In genomic region chr7:39360766-39361165, GRCh38 we compare ENCODE assay signal across 17 cellular contexts.
A peak's percentile ranks its signal among the peaks of the same experiment; 100 is the strongest.
DNase-seq lines count a peak whose midpoint lies in the region; ATAC-seq, FAIRE-seq and TF ChIP-seq lines count a peak whose summit lies in the region.
"Had no signal": no experiment of that assay in that cellular context is flagged by ENCODE, and none has a peak within 500 bp of the region (broad histone marks: within the 10 kb centered on the region; RNA-seq: fewer than 3 reads in every experiment).

No MANE protein-coding gene starts in this region.

- H3K9ac ChIP-seq in GM12878 (ENCODE audit: control insufficient read depth, insufficient read depth, low read length) = no peak overlapping the region
- no peak overlapping the region for H3K9ac ChIP-seq in mesendoderm (ENCODE audit: low read length)

- no peak overlapping the region for H3K27ac Mint-ChIP-seq in Calu3 (ENCODE audit: unreplicated experiment)
- H3K27ac Mint-ChIP-seq: B cell; CD4-positive, alpha-beta T cell had no signal

- H3K27ac ChIP-seq in GM12878 (ENCODE audit: control insufficient read depth, insufficient read depth) (no peak overlapping the region), mesendoderm (ENCODE audit: low read depth, low read length) (no peak overlapping the region)

- H2AFZ ChIP-seq in GM12878 (ENCODE audit: control insufficient read depth, low read depth, low read length) = no peak overlapping the region

- DNase-seq in Calu3 (peak; percentile 27), NCI-H226 (peak; percentile 94), GM12878 (ENCODE audit: low read depth, low spot score) (no peak), mesendoderm (peak; percentile 37), iPS-NIHi7 (ENCODE audit: extremely low spot score) (no peak)
- DNase-seq: C1 segment of cervical spinal cord; CD4-positive, alpha-beta T cell; DMS79; EL; GDM1; IMR-90 had no signal

- no peak for TF ChIP-seq EP300 in GM12878 (IDR thresholded peaks at IDR 0.05; ENCODE audit: borderline replicate concordance in 1 of 2, control insufficient read depth in 1 of 2, low read depth in 2 of 2, low read length in 2 of 2)

- RAD21 ChIA-PET in GM12878 (lab: Charles Lee; ENCODE audit: unreplicated experiment) = interaction anchor here (1.0 to 1.6 kb wide), 3 partner anchors 11 to 73 kb away, joined by 3 to 4 read pairs (median 3); no protein-coding TSS in a partner anchor

- H4K5ac ChIP-seq in mesendoderm (ENCODE audit: low read length) = no peak overlapping the region

- no peak overlapping the region for H2AK5ac ChIP-seq in mesendoderm (ENCODE audit: low read length)

- no peaks in the 10 kb centered on the region for H3K9me3 Mint-ChIP-seq in Calu3 (ENCODE audit: low read depth, unreplicated experiment)

- H3K79me2 ChIP-seq in GM12878 (ENCODE audit: control insufficient read depth, insufficient read depth, low read length) = no peaks in the 10 kb centered on the region
- no peaks in the 10 kb centered on the region for H3K79me2 ChIP-seq in mesendoderm (ENCODE audit: control insufficient read depth, insufficient read depth, low read length)

- no peaks in the 10 kb centered on the region for H3K9me3 ChIP-seq in GM12878 (replicated peaks; ENCODE audit: control insufficient read depth, insufficient read depth, low read length)
- H3K9me3 ChIP-seq: HAP-1 had no signal

- H3K4ac ChIP-seq in mesendoderm (ENCODE audit: low read depth, low read length) = no peak overlapping the region

- no peak overlapping the region for H3K23ac ChIP-seq in mesendoderm (ENCODE audit: low read length)

- H3K4me3 ChIP-seq in GM12878 (no peak overlapping the region), mesendoderm (ENCODE audit: low read length) (no peak overlapping the region)
- H3K4me3 ChIP-seq: HAP-1 had no signal

- H2BK120ac ChIP-seq in mesendoderm (ENCODE audit: low read depth, low read length) = peak overlapping the region; percentile 28

- H3K27me3 ChIP-seq in GM12878 (replicated peaks in 1 of 2; ENCODE audit: control insufficient read depth in 2 of 2, insufficient read depth in 2 of 2, low read length in 1 of 2) (no peaks in the 10 kb centered on the region), mesendoderm (ENCODE audit: insufficient read depth, low read length, poor library complexity) (no peaks in the 10 kb centered on the region)

- POLR2A ChIA-PET in GM12878 (lab: Charles Lee) = no interaction called here

- no peak overlapping the region for H3K56ac ChIP-seq in mesendoderm (ENCODE audit: low read length)

- H3K4me1 ChIP-seq in GM12878 (ENCODE audit: control insufficient read depth, insufficient read depth, low read length) = no peaks in the 10 kb centered on the region
- H3K4me1 ChIP-seq in mesendoderm (ENCODE audit: control insufficient read depth, low read depth, low read length) = peaks cover 2% of the 10 kb centered on the region

- BruUV-seq in Calu3 (replicated peaks; lab: Mats Ljungman, UMichigan) (no TSS peak), GM12878 (replicated peaks; lab: Mats Ljungman, UMichigan) (no TSS peak)

- no peaks in the 10 kb centered on the region for H3K36me3 Mint-ChIP-seq in Calu3 (ENCODE audit: insufficient read depth, unreplicated experiment)

- peaks cover 20% of the 10 kb centered on the region for H3K4me1 Mint-ChIP-seq in Calu3 (ENCODE audit: low read depth, unreplicated experiment)

- H3K27me3 Mint-ChIP-seq in Calu3 (ENCODE audit: unreplicated experiment) = no peaks in the 10 kb centered on the region

- no peak for TF ChIP-seq POLR2A in GM12878 (IDR thresholded peaks at IDR 0.05; ENCODE audit: low read depth, low read length)

- intact Hi-C loops in Calu3 (cut with micrococcal nuclease; ENCODE audit: unreplicated experiment) (no loop called here), GM12878 (cut with micrococcal nuclease; ENCODE audit: unreplicated experiment) (loop anchor here (5.0 kb wide), 1 partner anchor 53 kb away; no protein-coding TSS in a partner anchor)

- no peak for TF ChIP-seq CTCF in Calu3 (IDR thresholded peaks at IDR 0.05; ENCODE audit: unreplicated experiment)
- no peak for TF ChIP-seq CTCF in GM12878 (IDR thresholded peaks at IDR 0.05 in 2 of 3, conservative IDR thresholded peaks at IDR 0.05 in 1 of 3; ENCODE audit: control insufficient read depth in 2 of 3, extremely low read depth in 1 of 3, insufficient read depth in 1 of 3, low read depth in 3 of 3, low read length in 3 of 3)

- CTCF ChIA-PET in Calu3 (lab: Charles Lee) (no interaction called here), GM12878 (lab: Yijun Ruan, JAX) (interaction anchor here (1.6 kb wide), 1 partner anchor 57 kb away, joined by 3 read pairs; no protein-coding TSS in a partner anchor)

- H4K8ac ChIP-seq in mesendoderm (ENCODE audit: low read depth, low read length) = no peak overlapping the region

- no peak overlapping the region for H3K18ac ChIP-seq in mesendoderm (ENCODE audit: low read length)

- FAIRE-seq in GM12878 (lab: Jason Lieb, UNC) = no peak
- FAIRE-seq: A204.1, H1 had no signal

- no peak overlapping the region for H3K4me2 ChIP-seq in GM12878 (ENCODE audit: control insufficient read depth, insufficient read depth)
- no peak overlapping the region for H3K4me2 ChIP-seq in mesendoderm (ENCODE audit: low read length)

- H4K20me1 ChIP-seq in GM12878 (ENCODE audit: control insufficient read depth, insufficient read depth) = no peaks in the 10 kb centered on the region

- 0% methylated on average over 1 of the region's 1 CpG for WGBS in GM12878 (ENCODE audit: insufficient coverage, insufficient replicate concordance, low lambda C conversion rate, missing lambda C conversion rate)
- no CpG with 5 or more reads among the region's 1 CpG for WGBS in mesendoderm (ENCODE audit: extremely low coverage, insufficient coverage, low lambda C conversion rate)

- H3K4me3 Mint-ChIP-seq in Calu3 (ENCODE audit: low read depth, unreplicated experiment) = no peak overlapping the region
- H3K4me3 Mint-ChIP-seq: B cell; CD4-positive, alpha-beta T cell had no signal

- TF ChIP-seq RAD21 in GM12878 (IDR thresholded peaks at IDR 0.05; ENCODE audit: insufficient read depth, low read depth, low read length) = no peak

- no peaks in the 10 kb centered on the region for H3K79me1 ChIP-seq in mesendoderm (ENCODE audit: low read length)

- H2BK5ac ChIP-seq in mesendoderm (ENCODE audit: low read length) = no peak overlapping the region

- no peak overlapping the region for H2BK15ac ChIP-seq in mesendoderm (replicated peaks; ENCODE audit: low read depth)

- ATAC-seq in GM12878 (peak; percentile 23), HG03571 (IDR thresholded peaks at IDR 0.05; ENCODE audit: unreplicated experiment) (no peak), HG03565 (IDR thresholded peaks at IDR 0.05; ENCODE audit: unreplicated experiment) (no peak)

- SMC1A ChIA-PET in GM12878 (lab: Charles Lee; ENCODE audit: uncharacterized antibody, unreplicated experiment) = interaction anchor here (1.0 to 1.6 kb wide), 5 partner anchors 8 to 72 kb away, joined by 3 to 5 read pairs (median 3); no protein-coding TSS in a partner anchor

- in situ Hi-C loops in GM12878 (cut with MboI) = no loop called here

- H3K36me3 ChIP-seq in GM12878 (ENCODE audit: control insufficient read depth in 2 of 2, insufficient read depth in 2 of 2, low read length in 1 of 2) = no peaks in the 10 kb centered on the region
- no peaks in the 10 kb centered on the region for H3K36me3 ChIP-seq in mesendoderm (ENCODE audit: control insufficient read depth, insufficient read depth, low read length)
- H3K36me3 ChIP-seq: HAP-1 had no signal

TF ChIP-seq in GM12878, 131 proteins besides CTCF, POLR2A, EP300 and RAD21:
- TF ChIP-seq ZNF274 (IDR thresholded peaks at IDR 0.05; ENCODE audit: insufficient read depth, insufficient read length) (no peak), NR2F1 (conservative IDR thresholded peaks at IDR 0.05) (no peak), SRF (IDR thresholded peaks at IDR 0.05; ENCODE audit: low read depth in 2 of 2, low read length in 2 of 2) (no peak), MTA3 (IDR thresholded peaks at IDR 0.05; ENCODE audit: borderline replicate concordance, low read length) (no peak), BACH1 (IDR thresholded peaks at IDR 0.05; ENCODE audit: borderline replicate concordance) (no peak), CHD1 (IDR thresholded peaks at IDR 0.05; ENCODE audit: low read depth, low read length) (no peak), RFX5 (IDR thresholded peaks at IDR 0.05; ENCODE audit: low read depth, low read length) (no peak), NR2C1 (IDR thresholded peaks at IDR 0.05) (no peak), BHLHE40 (IDR thresholded peaks at IDR 0.05; ENCODE audit: borderline replicate concordance in 1 of 2, low read depth in 2 of 2, low read length in 1 of 2) (no peak)

Comparison
In these comparisons a context has a peak if more than half of its experiments do, and no peak if none do; other contexts are left out.
1. DNase-seq: peak in Calu3 (single experiment), NCI-H226 (single experiment) and mesendoderm (single experiment); none in GM12878 (single experiment) and iPS-NIHi7 (single experiment).